ENCODE assay signal across 10 cellular contexts in genomic region chr4:113584407-113585150, GRCh38.
DNase-seq lines count a peak whose midpoint lies in the region; ATAC-seq and TF ChIP-seq lines count a peak whose summit lies in the region.
"Had no signal": no experiment of that assay in that cellular context is flagged by ENCODE, and none has a peak within 500 bp of the region (broad histone marks: within the 10 kb centered on the region; RNA-seq: fewer than 3 reads in every experiment).

No MANE protein-coding gene starts in this region.

- H3K27ac ChIP-seq in HUES6 (ENCODE audit: low read depth, low read length) (peak overlapping the region; percentile 79), brain microvascular endothelial cell (peak overlapping the region; percentile 29), upper lobe of right lung (no peak overlapping the region)
- H3K27ac ChIP-seq: VCaP had no signal

- TF ChIP-seq CTCF in brain microvascular endothelial cell (IDR thresholded peaks at IDR 0.05; ENCODE audit: low read depth, low read length, missing control alignments), result no peak
- no peak for TF ChIP-seq CTCF in upper lobe of right lung (IDR thresholded peaks at IDR 0.05)

- H3K27me3 ChIP-seq in HUES6 (ENCODE audit: control insufficient read depth, insufficient read depth, low read length), result no peaks in the 10 kb centered on the region
- no peaks in the 10 kb centered on the region for H3K27me3 ChIP-seq in brain microvascular endothelial cell (replicated peaks)
- no peaks in the 10 kb centered on the region for H3K27me3 ChIP-seq in upper lobe of right lung

- no peak for TF ChIP-seq POLR2A in erythroblast (IDR thresholded peaks at IDR 0.05; ENCODE audit: low read length)

- H3K36me3 ChIP-seq in HUES6 (ENCODE audit: control insufficient read depth, insufficient read depth, low read length) (no peaks in the 10 kb centered on the region), brain microvascular endothelial cell (replicated peaks) (no peaks in the 10 kb centered on the region), upper lobe of right lung (no peaks in the 10 kb centered on the region)

- H3K4me3 ChIP-seq in HUES6 (ENCODE audit: low read depth, low read length), result peak overlapping the region; percentile 5; the same call in 1 of the 2 replicates
- H3K4me3 ChIP-seq in brain microvascular endothelial cell (ENCODE audit: low read depth, low read length), result no peak overlapping the region
- H3K4me3 ChIP-seq in upper lobe of right lung, result no peak overlapping the region
- H3K4me3 ChIP-seq: coronary artery had no signal

- in situ Hi-C loops in brain microvascular endothelial cell (cut with HindIII; ENCODE audit: low pct_ligation_motif_present, low sequenced_read_pairs), result no loop called here

- H3K4me1 ChIP-seq in HUES6 (ENCODE audit: control insufficient read depth, insufficient read depth, low read length), result peaks cover 34% of the 10 kb centered on the region
- H3K4me1 ChIP-seq in upper lobe of right lung, result peaks cover 3% of the 10 kb centered on the region

- no peak for ATAC-seq in HG03457 (IDR thresholded peaks at IDR 0.05; ENCODE audit: unreplicated experiment)
- no peak for ATAC-seq in upper lobe of right lung
- no peak for ATAC-seq in GM18511 (IDR thresholded peaks at IDR 0.05; ENCODE audit: unreplicated experiment)

- H3K9ac ChIP-seq in HUES6 (ENCODE audit: low read length), result peak overlapping the region; percentile 56

- no peaks in the 10 kb centered on the region for H3K9me3 ChIP-seq in HUES6 (ENCODE audit: control insufficient read depth, insufficient read depth, low read depth, low read length)
- H3K9me3 ChIP-seq in upper lobe of right lung, result no peaks in the 10 kb centered on the region

- DNase-seq in AG08395 (ENCODE audit: low spot score), result peak; percentile 45
- peak; percentile 93 for DNase-seq in brain microvascular endothelial cell
- DNase-seq in kidney tubule cell (ENCODE audit: low spot score), result peak; percentile 16
- no peak for DNase-seq in upper lobe of right lung
- DNase-seq in erythroblast (lab: John Stamatoyannopoulos, UW), result no peak

- intact Hi-C loops in upper lobe of right lung (cut with DNase I), result no loop called here

Comparison
In these comparisons a context has a peak if more than half of its experiments do, and no peak if none do; other contexts are left out.
1. DNase-seq: peak in AG08395 (single experiment), brain microvascular endothelial cell (single experiment) and kidney tubule cell (single experiment); none in upper lobe of right lung (single experiment) and erythroblast (0 of 2).